ENCODE assay signal across 1 cellular context in the genomic region with DNA sequence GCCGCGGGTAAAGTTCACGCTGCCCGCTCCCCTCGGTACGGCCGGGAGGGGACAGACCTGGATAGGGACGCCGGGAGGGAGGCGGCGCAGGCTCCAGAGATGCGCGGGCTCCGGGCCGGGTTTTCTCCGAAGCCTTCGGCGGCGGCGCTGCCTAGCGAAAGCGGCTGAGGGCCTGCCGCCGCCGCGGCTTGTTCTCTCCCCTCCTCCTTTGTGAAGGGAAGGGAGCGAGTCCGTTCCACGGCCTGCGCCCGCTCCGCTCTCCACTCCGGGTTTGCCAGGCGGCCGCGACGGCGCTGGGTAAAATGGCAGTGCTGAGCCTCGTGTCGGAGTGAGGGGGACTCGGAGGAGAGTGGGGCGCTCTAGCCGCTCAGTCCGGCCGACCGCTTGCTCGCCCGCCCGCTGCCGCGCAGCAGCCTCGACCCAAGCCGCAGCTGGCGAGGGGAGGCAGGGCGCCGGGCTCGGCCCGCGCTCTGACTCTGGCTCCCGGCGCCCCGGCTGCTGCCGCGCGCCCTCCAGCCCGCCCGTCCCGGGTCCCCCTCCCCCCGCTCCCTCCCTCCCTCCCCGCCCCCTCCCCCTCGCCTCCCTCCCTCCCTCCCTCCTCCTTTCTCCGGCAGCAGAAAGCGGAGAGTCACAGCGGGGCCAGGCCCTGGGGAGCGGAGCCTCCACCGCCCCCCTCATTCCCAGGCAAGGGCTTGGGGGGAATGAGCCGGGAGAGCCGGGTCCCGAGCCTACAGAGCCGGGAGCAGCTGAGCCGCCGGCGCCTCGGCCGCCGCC.
A peak's percentile ranks its signal among the peaks of the same experiment; 100 is the strongest.
TF ChIP-seq lines count a peak whose summit lies in the region.

Gene ARID1A, plus strand, starts transcription at position 599 of the 774 bp plus-strand sequence. CDS start 389 bp downstream, outside the sequence.

TF ChIP-seq in H1, 55 proteins besides CTCF, POLR2A, EP300 and RAD21:
- TF ChIP-seq EGR1 (IDR thresholded peaks at IDR 0.05; ENCODE audit: borderline replicate concordance, low read depth, low read length), result peak; percentile 87
- no peak for TF ChIP-seq FOSL1 (IDR thresholded peaks at IDR 0.05; ENCODE audit: insufficient read depth, low read depth, low read length)
- no peak for TF ChIP-seq USF2 (IDR thresholded peaks at IDR 0.05; ENCODE audit: low read length)
- no peak for TF ChIP-seq RNF2 (IDR thresholded peaks at IDR 0.05; ENCODE audit: borderline replicate concordance, low read depth, low read length, missing control alignments, poor library complexity, severe bottlenecking)
- peak; percentile 96 for TF ChIP-seq TAF1 (IDR thresholded peaks at IDR 0.05; ENCODE audit: low read depth, low read length)
- peak; percentile 65; the same call in 1 of the 2 replicates for TF ChIP-seq JUND (IDR thresholded peaks at IDR 0.05; ENCODE audit: low read length)
- TF ChIP-seq TEAD4 (IDR thresholded peaks at IDR 0.05; ENCODE audit: low read depth, low read length), result no peak
- TF ChIP-seq, protein P1, sequence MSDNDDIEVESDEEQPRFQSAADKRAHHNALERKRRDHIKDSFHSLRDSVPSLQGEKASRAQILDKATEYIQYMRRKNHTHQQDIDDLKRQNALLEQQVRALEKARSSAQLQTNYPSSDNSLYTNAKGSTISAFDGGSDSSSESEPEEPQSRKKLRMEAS (IDR thresholded peaks at IDR 0.05), result peak; percentile 94
- peak; percentile 75 for TF ChIP-seq CREB1 (IDR thresholded peaks at IDR 0.05)
- TF ChIP-seq POLR2AphosphoS5 (IDR thresholded peaks at IDR 0.05; ENCODE audit: low read depth, low read length), result peak; percentile 58; the same call in 1 of the 2 replicates
- no peak for TF ChIP-seq RXRA (IDR thresholded peaks at IDR 0.05; ENCODE audit: insufficient read depth, low read depth, low read length)
- no peak for TF ChIP-seq CEBPB (IDR thresholded peaks at IDR 0.05; ENCODE audit: low read depth, low read length)
- no peak for TF ChIP-seq TCF12 (IDR thresholded peaks at IDR 0.05; ENCODE audit: low read depth, low read length)
- TF ChIP-seq RBBP5 (IDR thresholded peaks at IDR 0.05; ENCODE audit: borderline replicate concordance, low read depth, low read length), result peak; percentile 84
- TF ChIP-seq SRF (IDR thresholded peaks at IDR 0.05; ENCODE audit: low read depth, low read length), result no peak
- TF ChIP-seq NRF1 (IDR thresholded peaks at IDR 0.05; ENCODE audit: low read depth, low read length), result no peak
- TF ChIP-seq CTBP2 (IDR thresholded peaks at IDR 0.05; ENCODE audit: borderline replicate concordance, insufficient read depth, insufficient read length, low read length), result no peak
- no peak for TF ChIP-seq BRCA1 (IDR thresholded peaks at IDR 0.05; ENCODE audit: low read depth, low read length)
- TF ChIP-seq KDM5A (IDR thresholded peaks at IDR 0.05; ENCODE audit: low read length), result 0 out of 2 replicates have a peak, but pooled peaks have one; percentile 33
- TF ChIP-seq KDM1A (IDR thresholded peaks at IDR 0.05; ENCODE audit: borderline replicate concordance, low read length), result peak; percentile 65; the same call in 1 of the 2 replicates
- no peak for TF ChIP-seq ZNF274 (IDR thresholded peaks at IDR 0.05; ENCODE audit: borderline replicate concordance, extremely low read depth, low read length)
- TF ChIP-seq, protein P2, sequence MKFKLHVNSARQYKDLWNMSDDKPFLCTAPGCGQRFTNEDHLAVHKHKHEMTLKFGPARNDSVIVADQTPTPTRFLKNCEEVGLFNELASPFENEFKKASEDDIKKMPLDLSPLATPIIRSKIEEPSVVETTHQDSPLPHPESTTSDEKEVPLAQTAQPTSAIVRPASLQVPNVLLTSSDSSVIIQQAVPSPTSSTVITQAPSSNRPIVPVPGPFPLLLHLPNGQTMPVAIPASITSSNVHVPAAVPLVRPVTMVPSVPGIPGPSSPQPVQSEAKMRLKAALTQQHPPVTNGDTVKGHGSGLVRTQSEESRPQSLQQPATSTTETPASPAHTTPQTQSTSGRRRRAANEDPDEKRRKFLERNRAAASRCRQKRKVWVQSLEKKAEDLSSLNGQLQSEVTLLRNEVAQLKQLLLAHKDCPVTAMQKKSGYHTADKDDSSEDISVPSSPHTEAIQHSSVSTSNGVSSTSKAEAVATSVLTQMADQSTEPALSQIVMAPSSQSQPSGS (IDR thresholded peaks at IDR 0.05; ENCODE audit: low read length), result no peak
- peak; percentile 99 for TF ChIP-seq SP1 (IDR thresholded peaks at IDR 0.05; ENCODE audit: low read depth, low read length)
- no peak for TF ChIP-seq HDAC6 (IDR thresholded peaks at IDR 0.05; ENCODE audit: low read depth, low read length)
- peak; percentile 64; the same call in 1 of the 2 replicates for TF ChIP-seq CHD2 (IDR thresholded peaks at IDR 0.05; ENCODE audit: low read length)
- TF ChIP-seq SUZ12 (IDR thresholded peaks at IDR 0.05; ENCODE audit: low read length), result no peak
- TF ChIP-seq SAP30 (IDR thresholded peaks at IDR 0.05; ENCODE audit: insufficient read depth, insufficient replicate concordance, low read length), result no peak
- TF ChIP-seq EZH2 (IDR thresholded peaks at IDR 0.05; ENCODE audit: low read depth, low read length, severe bottlenecking), result no peak
- peak; percentile 88 for TF ChIP-seq TAF7 (optimal IDR thresholded peaks at IDR 0.05; ENCODE audit: borderline replicate concordance, low read depth, low read length)
- peak; percentile 58 for TF ChIP-seq ASH2L (IDR thresholded peaks at IDR 0.05; ENCODE audit: low read length)
- peak; percentile 62; the same call in 1 of the 2 replicates for TF ChIP-seq GABPA (IDR thresholded peaks at IDR 0.05; ENCODE audit: borderline replicate concordance, insufficient read depth, low read length)
- TF ChIP-seq SIX5 (IDR thresholded peaks at IDR 0.05; ENCODE audit: low read depth, low read length), result no peak
- TF ChIP-seq CBX5 (IDR thresholded peaks at IDR 0.05; ENCODE audit: low read depth, low read length), result no peak
- no peak for TF ChIP-seq SP2 (IDR thresholded peaks at IDR 0.05; ENCODE audit: low read length)
- TF ChIP-seq PHF8 (conservative IDR thresholded peaks at IDR 0.05; ENCODE audit: low read depth, low read length), result peak; percentile 92
- peak; percentile 82 for TF ChIP-seq KDM4A (IDR thresholded peaks at IDR 0.05; ENCODE audit: low read depth, low read length, severe bottlenecking)
- TF ChIP-seq SIRT6 (IDR thresholded peaks at IDR 0.05; ENCODE audit: low read length), result no peak
- TF ChIP-seq BCL11A (IDR thresholded peaks at IDR 0.05; ENCODE audit: low read depth in 2 of 2, low read length in 2 of 2), result no peak
- TF ChIP-seq SIN3A (conservative IDR thresholded peaks at IDR 0.05 in 1 of 2, IDR thresholded peaks at IDR 0.05 in 1 of 2; ENCODE audit: low read depth in 1 of 2, low read length in 2 of 2), result peak; percentile 75 to 79; a peak in 2 of 4 replicates
- TF ChIP-seq RFX5 (IDR thresholded peaks at IDR 0.05; ENCODE audit: borderline replicate concordance, low read depth, low read length), result peak; percentile 67; the same call in 1 of the 2 replicates
- no peak for TF ChIP-seq CBX8 (IDR thresholded peaks at IDR 0.05; ENCODE audit: borderline replicate concordance, low read depth, low read length)
- no peak for TF ChIP-seq POU5F1 (IDR thresholded peaks at IDR 0.05; ENCODE audit: low read depth, low read length)
- TF ChIP-seq MAFK (IDR thresholded peaks at IDR 0.05; ENCODE audit: low read depth, low read length), result no peak
- TF ChIP-seq BACH1 (IDR thresholded peaks at IDR 0.05; ENCODE audit: low read length), result peak; percentile 46; the same call in 1 of the 2 replicates
- no peak for TF ChIP-seq SP4 (IDR thresholded peaks at IDR 0.05; ENCODE audit: low read length)
- TF ChIP-seq CHD1 (IDR thresholded peaks at IDR 0.05; ENCODE audit: low read depth, low read length), result no peak
- peak; percentile 83 for TF ChIP-seq E2F6 (IDR thresholded peaks at IDR 0.05)
- TF ChIP-seq HDAC2 (IDR thresholded peaks at IDR 0.05; ENCODE audit: borderline replicate concordance in 1 of 2, low read depth in 2 of 2, low read length in 2 of 2), result peak; percentile 4 to 28; a peak in 1 of 4 replicates
- no peak for TF ChIP-seq CHD7 (IDR thresholded peaks at IDR 0.05; ENCODE audit: insufficient replicate concordance, low read length)
- TF ChIP-seq TBP (IDR thresholded peaks at IDR 0.05; ENCODE audit: low read depth, low read length), result peak; percentile 89
- no peak for TF ChIP-seq JUN (IDR thresholded peaks at IDR 0.05; ENCODE audit: low read depth, low read length)
- TF ChIP-seq GTF2F1 (IDR thresholded peaks at IDR 0.05; ENCODE audit: borderline replicate concordance, low read depth, low read length), result no peak
- TF ChIP-seq, protein P3, sequence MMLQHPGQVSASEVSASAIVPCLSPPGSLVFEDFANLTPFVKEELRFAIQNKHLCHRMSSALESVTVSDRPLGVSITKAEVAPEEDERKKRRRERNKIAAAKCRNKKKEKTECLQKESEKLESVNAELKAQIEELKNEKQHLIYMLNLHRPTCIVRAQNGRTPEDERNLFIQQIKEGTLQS (IDR thresholded peaks at IDR 0.05; ENCODE audit: insufficient read depth, low read depth, low read length), result no peak
- TF ChIP-seq YY1 (IDR thresholded peaks at IDR 0.05; ENCODE audit: low read depth, low read length), result peak; percentile 90
- TF ChIP-seq NANOG (IDR thresholded peaks at IDR 0.05; ENCODE audit: insufficient read depth, low read depth, low read length, poor library complexity, severe bottlenecking), result no peak
TF ChIP-seq in H1: peak in this region for 23.
